ENCODE assay signal across 1 cellular context in the genomic region with DNA sequence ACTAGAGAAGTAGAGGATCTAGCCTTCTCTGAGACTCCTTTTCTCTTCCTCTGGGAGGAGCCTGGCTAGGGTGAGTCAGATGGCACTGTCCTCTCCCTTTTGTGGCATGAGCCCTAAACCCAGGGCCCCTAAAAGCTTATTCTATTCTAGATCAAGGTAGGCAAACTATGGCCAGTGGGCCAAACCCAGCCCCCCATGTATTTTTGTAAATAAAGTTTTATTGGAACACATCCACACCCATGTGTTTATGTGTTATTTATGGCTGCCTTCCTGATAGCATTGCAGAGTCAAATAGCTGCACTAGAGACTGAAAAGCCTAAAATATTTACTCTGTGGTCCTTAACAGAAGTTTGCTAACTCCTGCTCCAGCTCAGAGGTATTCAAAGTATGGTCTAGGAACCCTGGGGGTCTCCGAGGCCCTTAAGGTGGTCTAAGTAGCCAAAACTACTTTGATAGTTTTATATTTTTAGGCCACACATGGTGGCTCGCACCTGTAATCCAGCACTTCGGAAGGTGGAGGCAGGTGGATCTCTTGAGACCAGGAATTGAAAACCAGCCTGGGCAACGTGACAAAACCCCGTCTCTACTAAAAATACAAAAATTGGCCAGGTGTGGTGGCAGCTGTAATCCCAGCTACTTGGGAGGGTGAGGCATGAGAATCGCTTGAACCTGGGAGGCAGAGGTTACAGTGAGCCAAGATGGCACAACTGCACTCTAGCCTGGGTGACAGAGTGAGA.
TF ChIP-seq lines count a peak whose summit lies in the region.

No MANE protein-coding gene starts in this region.

TF ChIP-seq in K562, 482 proteins besides CTCF, POLR2A, EP300 and RAD21:
- TF ChIP-seq CREB1 (IDR thresholded peaks at IDR 0.05) (no peak), CREB1 (CRISPR knock-in tag; IDR thresholded peaks at IDR 0.05) (no peak), ARHGAP35 (IDR thresholded peaks at IDR 0.05; ENCODE audit: partially characterized antibody) (no peak), CTBP1 (IDR thresholded peaks at IDR 0.05; ENCODE audit: borderline replicate concordance) (no peak)
- TF ChIP-seq, protein P1, sequence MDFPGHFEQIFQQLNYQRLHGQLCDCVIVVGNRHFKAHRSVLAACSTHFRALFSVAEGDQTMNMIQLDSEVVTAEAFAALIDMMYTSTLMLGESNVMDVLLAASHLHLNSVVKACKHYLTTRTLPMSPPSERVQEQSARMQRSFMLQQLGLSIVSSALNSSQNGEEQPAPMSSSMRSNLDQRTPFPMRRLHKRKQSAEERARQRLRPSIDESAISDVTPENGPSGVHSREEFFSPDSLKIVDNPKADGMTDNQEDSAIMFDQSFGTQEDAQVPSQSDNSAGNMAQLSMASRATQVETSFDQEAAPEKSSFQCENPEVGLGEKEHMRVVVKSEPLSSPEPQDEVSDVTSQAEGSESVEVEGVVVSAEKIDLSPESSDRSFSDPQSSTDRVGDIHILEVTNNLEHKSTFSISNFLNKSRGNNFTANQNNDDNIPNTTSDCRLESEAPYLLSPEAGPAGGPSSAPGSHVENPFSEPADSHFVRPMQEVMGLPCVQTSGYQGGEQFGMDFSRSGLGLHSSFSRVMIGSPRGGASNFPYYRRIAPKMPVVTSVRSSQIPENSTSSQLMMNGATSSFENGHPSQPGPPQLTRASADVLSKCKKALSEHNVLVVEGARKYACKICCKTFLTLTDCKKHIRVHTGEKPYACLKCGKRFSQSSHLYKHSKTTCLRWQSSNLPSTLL (IDR thresholded peaks at IDR 0.05) = no peak
- TF ChIP-seq, protein P2, sequence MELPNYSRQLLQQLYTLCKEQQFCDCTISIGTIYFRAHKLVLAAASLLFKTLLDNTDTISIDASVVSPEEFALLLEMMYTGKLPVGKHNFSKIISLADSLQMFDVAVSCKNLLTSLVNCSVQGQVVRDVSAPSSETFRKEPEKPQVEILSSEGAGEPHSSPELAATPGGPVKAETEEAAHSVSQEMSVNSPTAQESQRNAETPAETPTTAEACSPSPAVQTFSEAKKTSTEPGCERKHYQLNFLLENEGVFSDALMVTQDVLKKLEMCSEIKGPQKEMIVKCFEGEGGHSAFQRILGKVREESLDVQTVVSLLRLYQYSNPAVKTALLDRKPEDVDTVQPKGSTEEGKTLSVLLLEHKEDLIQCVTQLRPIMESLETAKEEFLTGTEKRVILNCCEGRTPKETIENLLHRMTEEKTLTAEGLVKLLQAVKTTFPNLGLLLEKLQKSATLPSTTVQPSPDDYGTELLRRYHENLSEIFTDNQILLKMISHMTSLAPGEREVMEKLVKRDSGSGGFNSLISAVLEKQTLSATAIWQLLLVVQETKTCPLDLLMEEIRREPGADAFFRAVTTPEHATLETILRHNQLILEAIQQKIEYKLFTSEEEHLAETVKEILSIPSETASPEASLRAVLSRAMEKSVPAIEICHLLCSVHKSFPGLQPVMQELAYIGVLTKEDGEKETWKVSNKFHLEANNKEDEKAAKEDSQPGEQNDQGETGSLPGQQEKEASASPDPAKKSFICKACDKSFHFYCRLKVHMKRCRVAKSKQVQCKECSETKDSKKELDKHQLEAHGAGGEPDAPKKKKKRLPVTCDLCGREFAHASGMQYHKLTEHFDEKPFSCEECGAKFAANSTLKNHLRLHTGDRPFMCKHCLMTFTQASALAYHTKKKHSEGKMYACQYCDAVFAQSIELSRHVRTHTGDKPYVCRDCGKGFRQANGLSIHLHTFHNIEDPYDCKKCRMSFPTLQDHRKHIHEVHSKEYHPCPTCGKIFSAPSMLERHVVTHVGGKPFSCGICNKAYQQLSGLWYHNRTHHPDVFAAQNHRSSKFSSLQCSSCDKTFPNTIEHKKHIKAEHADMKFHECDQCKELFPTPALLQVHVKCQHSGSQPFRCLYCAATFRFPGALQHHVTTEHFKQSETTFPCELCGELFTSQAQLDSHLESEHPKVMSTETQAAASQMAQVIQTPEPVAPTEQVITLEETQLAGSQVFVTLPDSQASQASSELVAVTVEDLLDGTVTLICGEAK (IDR thresholded peaks at IDR 0.05) = peak; percentile 95
- TF ChIP-seq, protein P2 (CRISPR knock-in tag; IDR thresholded peaks at IDR 0.05) = peak; percentile 85
